ENCODE assay signal across 32 cellular contexts in the genomic region with DNA sequence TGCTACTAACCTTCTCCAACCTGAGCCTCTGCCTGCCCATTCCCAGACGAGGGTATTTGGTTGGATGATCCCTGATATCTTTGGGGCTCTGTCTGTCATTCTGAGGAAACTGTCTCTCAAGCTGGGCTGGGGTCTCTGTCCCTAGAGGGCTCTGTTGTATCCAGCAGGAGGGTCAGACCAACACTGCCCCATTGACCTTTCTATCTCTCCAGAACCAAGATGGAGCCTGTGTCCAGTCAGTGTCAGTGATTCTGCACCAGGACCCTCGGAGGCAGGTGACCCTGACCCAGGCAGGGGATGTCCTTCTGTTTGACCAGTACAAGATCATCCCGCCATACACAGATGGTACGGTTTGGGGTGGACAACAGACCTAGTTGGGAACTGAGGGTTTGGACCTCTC. TPM values are rescaled to one million over a fixed set of nuclear protein-coding genes. Genes with fewer than 3 reads are reported as not detected.
"Had no signal": no experiment of that assay in that cellular context is flagged by ENCODE, and none has a peak within 500 bp of the region (broad histone marks: within the 10 kb centered on the region; RNA-seq: fewer than 3 reads in every experiment).

No MANE protein-coding gene starts in this region.

- H3K27ac Mint-ChIP-seq: activated CD4-positive, alpha-beta T cell treated with anti-CD3 and anti-CD28 coated beads, Interleukin-2, amount 10 ng/mL, durations not matched to agents 24 days and 14 days; activated naive CD8-positive, alpha-beta T cell treated with anti-CD3 and anti-CD28 coated beads for 36 hours had no signal

- FAIRE-seq: astrocyte had no signal

- H3K27me3 Mint-ChIP-seq: activated naive CD8-positive, alpha-beta T cell treated with anti-CD3 and anti-CD28 coated beads for 36 hours had no signal

- H3K27me3 ChIP-seq: body of pancreas, breast epithelium, SJCRH30 had no signal

- H3K4me3 ChIP-seq: body of pancreas, breast epithelium, SJCRH30, SK-N-MC had no signal

- H3K4me3 Mint-ChIP-seq: activated CD4-positive, alpha-beta T cell treated with anti-CD3 and anti-CD28 coated beads, Interleukin-2, amount 10 ng/mL, durations not matched to agents 24 days and 14 days; activated naive CD8-positive, alpha-beta T cell treated with anti-CD3 and anti-CD28 coated beads for 36 hours had no signal

- H3K9ac ChIP-seq: KMS-11 had no signal

- H3K4me1 ChIP-seq: body of pancreas, breast epithelium, SJCRH30 had no signal

- DNase-seq: activated CD4-positive, alpha-beta T cell treated with anti-CD3 and anti-CD28 coated beads, Interleukin-2, amount 10 ng/mL, durations not matched to agents 24 days and 14 days; activated CD4-positive, alpha-beta T cell treated with anti-CD3 and anti-CD28 coated beads, Interleukin-2, amount 50 U/mL, for 4 hours; activated CD8-positive, alpha-beta memory T cell treated with anti-CD3 and anti-CD28 coated beads, Interleukin-2, amount 50 U/mL, for 48 hours; activated effector memory CD4-positive, alpha-beta T cell treated with anti-CD3 and anti-CD28 coated beads, Interleukin-2, amount 50 U/mL, for 16 hours; activated naive CD4-positive, alpha-beta T cell; activated naive CD4-positive, alpha-beta T cell treated with anti-CD3 and anti-CD28 coated beads, Interleukin-2, amount 50 U/mL, for 16 hours; activated naive CD8-positive, alpha-beta T cell treated with anti-CD3 and anti-CD28 coated beads for 36 hours; amygdala; body of pancreas; caudate nucleus; MM.1S; MV-4-11; NCI-H1092; NCI-H1436 treated with DMSO at 0.1 percent for 48 hours; NCI-H1694 treated with DMSO at 0.1 percent for 48 hours; NCI-H2029; NCI-H345; NCI-H524 treated with DMSO at 0.1 percent for 48 hours; SHP77; SJCRH30; T1000; WERI-Rb-1 had no signal

- H3K36me3 ChIP-seq: breast epithelium, SJCRH30, WERI-Rb-1 had no signal

- ATAC-seq: body of pancreas, Panc1 had no signal

- H3K9me3 ChIP-seq: body of pancreas, breast epithelium, SJCRH30 had no signal

- H3K27ac ChIP-seq: body of pancreas, breast epithelium, KMS-11, SJCRH30, SK-N-MC, WERI-Rb-1 had no signal

- H3K9me3 Mint-ChIP-seq: activated CD4-positive, alpha-beta T cell treated with anti-CD3 and anti-CD28 coated beads, Interleukin-2, amount 10 ng/mL, durations not matched to agents 24 days and 14 days; activated naive CD8-positive, alpha-beta T cell treated with anti-CD3 and anti-CD28 coated beads for 36 hours had no signal

- H3K4me2 ChIP-seq: KMS-11 had no signal

- H3K36me3 Mint-ChIP-seq: activated naive CD8-positive, alpha-beta T cell treated with anti-CD3 and anti-CD28 coated beads for 36 hours had no signal

RNA-seq across cellular contexts. Expression of a gene that starts 21.9 kb away (rescaled TPM):
- total RNA-seq: activated CD4-positive, alpha-beta T cell treated with anti-CD3 and anti-CD28 coated beads, Interleukin-2, amount 10 ng/mL, durations not matched to agents 24 days and 14 days; activated naive CD8-positive, alpha-beta T cell treated with anti-CD3 and anti-CD28 coated beads for 36 hours; astrocyte; body of pancreas; breast epithelium; LHCN-M2; NCI-H460; RPMI7951; T-helper 1 cell treated with Interleukin-12 subunit alpha and Interleukin-12 subunit beta and Interleukin-4 antibody, amounts not matched to agents 30 ng/mL and 1 ng/mL, for 36 hours; T-helper 2 cell treated with Interferon-gamma antibody and Interleukin-4, amounts not matched to agents 100 ng/mL and 5 ng/mL, for 36 hours had no signal

RNA-seq across cellular contexts. Expression of a gene that starts 24.7 kb away (rescaled TPM):
- total RNA-seq: activated CD4-positive, alpha-beta T cell treated with anti-CD3 and anti-CD28 coated beads, Interleukin-2, amount 10 ng/mL, durations not matched to agents 24 days and 14 days; activated naive CD8-positive, alpha-beta T cell treated with anti-CD3 and anti-CD28 coated beads for 36 hours; astrocyte; LHCN-M2; RPMI7951; T-helper 1 cell treated with Interleukin-12 subunit alpha and Interleukin-12 subunit beta and Interleukin-4 antibody, amounts not matched to agents 30 ng/mL and 1 ng/mL, for 36 hours; T-helper 2 cell treated with Interferon-gamma antibody and Interleukin-4, amounts not matched to agents 100 ng/mL and 5 ng/mL, for 36 hours had no signal
